ENCODE assay signal across 8 cellular contexts in genomic region chr1:150234647-150235435, GRCh38. TPM values are rescaled to one million over a fixed set of nuclear protein-coding genes. Genes with fewer than 3 reads are reported as not detected.
DNase-seq lines count a peak whose midpoint lies in the region; ATAC-seq and TF ChIP-seq lines count a peak whose summit lies in the region.

No MANE protein-coding gene starts in this region.

- no peaks in the 10 kb centered on the region for H3K9me3 Mint-ChIP-seq in activated CD4-positive, alpha-beta memory T cell treated with anti-CD3 and anti-CD28 coated beads, Interleukin-2, amount 10 ng/mL, durations not matched to agents 7 days and 5 days
- no peaks in the 10 kb centered on the region for H3K9me3 Mint-ChIP-seq in memory B cell

- DNase-seq in ACHN (peak; percentile 82), NCI-H748 (lab: John Stamatoyannopoulos, UW; ENCODE audit: unreplicated experiment) (peak; percentile 70), memory B cell (ENCODE audit: low spot score in 2 of 2) (peak; percentile 74 to 84)
- peak; percentile 93 for DNase-seq in activated CD4-positive, alpha-beta memory T cell treated with anti-CD3 and anti-CD28 coated beads, Interleukin-2, amount 10 ng/mL, durations not matched to agents 7 days and 5 days
- peak; percentile 84 for DNase-seq in effector CD4-positive, alpha-beta T cell
- DNase-seq in stimulated activated CD8-positive, alpha-beta memory T cell treated with anti-CD3 and anti-CD28 coated beads, Interleukin-12 subunit alpha, Interleukin-12 subunit beta, amount 100 ng/mL, for 4 hours (ENCODE audit: low read depth): peak; percentile 86

- peaks cover 26% of the 10 kb centered on the region for H3K4me1 Mint-ChIP-seq in activated CD4-positive, alpha-beta memory T cell treated with anti-CD3 and anti-CD28 coated beads, Interleukin-2, amount 10 ng/mL, durations not matched to agents 7 days and 5 days
- H3K4me1 Mint-ChIP-seq in memory B cell: peaks cover 14% of the 10 kb centered on the region

- H3K27me3 Mint-ChIP-seq in activated CD4-positive, alpha-beta memory T cell treated with anti-CD3 and anti-CD28 coated beads, Interleukin-2, amount 10 ng/mL, durations not matched to agents 7 days and 5 days: no peaks in the 10 kb centered on the region
- no peaks in the 10 kb centered on the region for H3K27me3 Mint-ChIP-seq in memory B cell

- in situ Hi-C loops in ACHN (cut with HindIII; ENCODE audit: low pct_ligation_motif_present, low pct_unique_long_range_greater_than_20kb, low sequenced_read_pairs): no loop called here

- CTCF ChIA-PET in activated CD4-positive, alpha-beta memory T cell treated with anti-CD3 and anti-CD28 coated beads, Interleukin-2, amount 10 ng/mL, durations not matched to agents 7 days and 5 days (lab: Charles Lee): interaction anchor here (0.7 to 2.6 kb wide), 5 partner anchors 11 to 347 kb away, joined by 3 to 8 read pairs (median 5); a partner anchor contains a TSS

- no peak overlapping the region for H3K27ac Mint-ChIP-seq in activated CD4-positive, alpha-beta memory T cell treated with anti-CD3 and anti-CD28 coated beads, Interleukin-2, amount 10 ng/mL, durations not matched to agents 7 days and 5 days
- no peak overlapping the region for H3K27ac Mint-ChIP-seq in memory B cell

- ATAC-seq in HG03103 (IDR thresholded peaks at IDR 0.05; ENCODE audit: low read depth, unreplicated experiment): peak; percentile 46
- ATAC-seq in memory B cell (ENCODE audit: low read depth): peak; percentile 61

- TF ChIP-seq POLR2A in GM18526 (IDR thresholded peaks at IDR 0.05; ENCODE audit: extremely low read depth, insufficient read length): peak; percentile 92

- peaks cover 25% of the 10 kb centered on the region for H3K36me3 Mint-ChIP-seq in activated CD4-positive, alpha-beta memory T cell treated with anti-CD3 and anti-CD28 coated beads, Interleukin-2, amount 10 ng/mL, durations not matched to agents 7 days and 5 days (ENCODE audit: low read depth)
- H3K36me3 Mint-ChIP-seq in memory B cell: peaks cover 2% of the 10 kb centered on the region

- no peak overlapping the region for H3K4me3 Mint-ChIP-seq in activated CD4-positive, alpha-beta memory T cell treated with anti-CD3 and anti-CD28 coated beads, Interleukin-2, amount 10 ng/mL, durations not matched to agents 7 days and 5 days
- no peak overlapping the region for H3K4me3 Mint-ChIP-seq in memory B cell

- POLR2A ChIA-PET in activated CD4-positive, alpha-beta memory T cell treated with anti-CD3 and anti-CD28 coated beads, Interleukin-2, amount 10 ng/mL, durations not matched to agents 7 days and 5 days (lab: Charles Lee): interaction anchor here (0.6 to 4.7 kb wide), 36 partner anchors 9 to 739 kb away, joined by 3 to 70 read pairs (median 4); partner anchors contain the start of genes APH1A, CIART, ENSA and FALEC

RNA-seq across cellular contexts. Expression of gene ANP32E, which starts 1.1 kb away (rescaled TPM):
- total RNA-seq in activated CD4-positive, alpha-beta memory T cell treated with anti-CD3 and anti-CD28 coated beads, Interleukin-2, amount 10 ng/mL, durations not matched to agents 7 days and 5 days: 100 to 1,000 TPM; 185 TPM

RNA-seq across cellular contexts. Expression of gene CA14, which starts 22.7 kb away (rescaled TPM):
- total RNA-seq in activated CD4-positive, alpha-beta memory T cell treated with anti-CD3 and anti-CD28 coated beads, Interleukin-2, amount 10 ng/mL, durations not matched to agents 7 days and 5 days: not detected

RNA-seq across cellular contexts. Expression of gene APH1A, which starts 34.0 kb away (rescaled TPM):
- total RNA-seq in activated CD4-positive, alpha-beta memory T cell treated with anti-CD3 and anti-CD28 coated beads, Interleukin-2, amount 10 ng/mL, durations not matched to agents 7 days and 5 days: 100 to 1,000 TPM; 142 to 144 TPM

RNA-seq across cellular contexts. Expression of gene C1orf54, which starts 37.7 kb away (rescaled TPM):
- 1 to 10 TPM; 4.1 TPM for total RNA-seq in activated CD4-positive, alpha-beta memory T cell treated with anti-CD3 and anti-CD28 coated beads, Interleukin-2, amount 10 ng/mL, durations not matched to agents 7 days and 5 days

RNA-seq across cellular contexts. Expression of gene CIART, which starts 47.5 kb away (rescaled TPM):
- total RNA-seq in activated CD4-positive, alpha-beta memory T cell treated with anti-CD3 and anti-CD28 coated beads, Interleukin-2, amount 10 ng/mL, durations not matched to agents 7 days and 5 days: 1 to 10 TPM; 1.5 to 1.7 TPM

Comparison
In these comparisons a context has a peak if more than half of its experiments do, and no peak if none do; other contexts are left out.
1. Peak in every context shown above with its lines: DNase-seq and ATAC-seq.